10 cellular contexts compared by ENCODE assay signal in genomic region chr17:44543213-44543904, GRCh38. TPM values are rescaled to one million over a fixed set of nuclear protein-coding genes. Genes with fewer than 3 reads are reported as not detected.
DNase-seq lines count a peak whose midpoint lies in the region; ATAC-seq, FAIRE-seq and TF ChIP-seq lines count a peak whose summit lies in the region.
"Had no signal": no experiment of that assay in that cellular context is flagged by ENCODE, and none has a peak within 500 bp of the region (broad histone marks: within the 10 kb centered on the region; RNA-seq: fewer than 3 reads in every experiment).

No MANE protein-coding gene starts in this region.

- H3K27ac ChIP-seq in RWPE1 (peak overlapping the region; percentile 61; the same call in 1 of the 2 replicates), fibroblast of lung (ENCODE audit: insufficient read depth, low read length) (peak overlapping the region; percentile 79), prostate gland (no peak overlapping the region)

- H3K36me3 ChIP-seq in fibroblast of lung (ENCODE audit: control insufficient read depth, insufficient read depth, low read length): no peaks in the 10 kb centered on the region
- H3K36me3 ChIP-seq in prostate gland: no peaks in the 10 kb centered on the region
- H3K36me3 ChIP-seq: adrenal gland had no signal

- H3K4me3 ChIP-seq in fibroblast of lung (replicated peaks in 1 of 4; ENCODE audit: control extremely low read depth in 1 of 4, insufficient read depth in 1 of 4, low read depth in 3 of 4, low read length in 4 of 4) (peak overlapping the region in 1 of 4 experiments; percentile 29), prostate gland (no peak overlapping the region)
- H3K4me3 ChIP-seq: adrenal gland had no signal

- intact Hi-C loops in prostate gland (cut with DNase I): no loop called here

- FAIRE-seq in G401.6 (lab: Jason Lieb, UNC): peak; percentile 100

- TF ChIP-seq POLR2A in prostate gland (IDR thresholded peaks at IDR 0.05): no peak

- DNase-seq in RWPE1 (ENCODE audit: low spot score) (peak; percentile 91), fibroblast of lung (ENCODE audit: low read depth in 2 of 2) (peak; percentile 80 to 96), progenitor cell of endocrine pancreas (ENCODE audit: low spot score, unreplicated experiment) (no peak), CD1c-positive myeloid dendritic cell (ENCODE audit: extremely low spot score) (no peak), SKM-1 (lab: John Stamatoyannopoulos, UW; ENCODE audit: unreplicated experiment) (no peak), prostate gland (ENCODE audit: low spot score) (no peak)
- DNase-seq: adrenal gland, MM.1S had no signal

- no peaks in the 10 kb centered on the region for H3K9me3 Mint-ChIP-seq in progenitor cell of endocrine pancreas (ENCODE audit: low read depth)
- H3K9me3 Mint-ChIP-seq in stimulated activated memory B cell treated with anti-CD40 and anti-IgM and Interleukin-4, amounts not matched to agents 10 μg/mL and 1 μg/mL and 100 μg/mL, for 72 hours: no peaks in the 10 kb centered on the region

- no peaks in the 10 kb centered on the region for H3K36me3 Mint-ChIP-seq in progenitor cell of endocrine pancreas (ENCODE audit: insufficient read depth)
- no peaks in the 10 kb centered on the region for H3K36me3 Mint-ChIP-seq in stimulated activated memory B cell treated with anti-CD40 and anti-IgM and Interleukin-4, amounts not matched to agents 10 μg/mL and 1 μg/mL and 100 μg/mL, for 72 hours

- H3K9ac ChIP-seq in fibroblast of lung (ENCODE audit: insufficient read depth, low read length): no peak overlapping the region

- H2AFZ ChIP-seq in fibroblast of lung (ENCODE audit: low read length): no peak overlapping the region

- H3K4me3 Mint-ChIP-seq in progenitor cell of endocrine pancreas (ENCODE audit: low read depth): peak overlapping the region; percentile 37
- H3K4me3 Mint-ChIP-seq in stimulated activated memory B cell treated with anti-CD40 and anti-IgM and Interleukin-4, amounts not matched to agents 10 μg/mL and 1 μg/mL and 100 μg/mL, for 72 hours: no peak overlapping the region

- CTCF ChIA-PET in RWPE1 (lab: Yijun Ruan, JAX): interaction anchor here (0.6 to 1.9 kb wide), 3 partner anchors 10 to 697 kb away, joined by 3 to 12 read pairs (median 3); partner anchors contain the start of gene CD300LG

- 51% methylated on average over 5 of the region's 5 CpGs for WGBS in prostate gland

- no peaks in the 10 kb centered on the region for H4K20me1 ChIP-seq in fibroblast of lung (ENCODE audit: control insufficient read depth, extremely low read depth, insufficient read depth, low read length)

- H3K4me1 ChIP-seq in fibroblast of lung (ENCODE audit: control insufficient read depth, extremely low read depth, insufficient read depth, low read length) (peaks cover 40% of the 10 kb centered on the region), prostate gland (replicated peaks) (no peaks in the 10 kb centered on the region)
- H3K4me1 ChIP-seq: adrenal gland had no signal

- ATAC-seq in stimulated activated memory B cell treated with anti-CD40 and anti-IgM and Interleukin-4, amounts not matched to agents 10 μg/mL and 1 μg/mL and 100 μg/mL, for 72 hours: no peak

- H3K4me2 ChIP-seq in fibroblast of lung (ENCODE audit: extremely low read depth, insufficient read depth, low read length): peak overlapping the region; percentile 51

- H3K27me3 Mint-ChIP-seq in progenitor cell of endocrine pancreas: peaks cover 8% of the 10 kb centered on the region
- peaks cover 98% of the 10 kb centered on the region for H3K27me3 Mint-ChIP-seq in stimulated activated memory B cell treated with anti-CD40 and anti-IgM and Interleukin-4, amounts not matched to agents 10 μg/mL and 1 μg/mL and 100 μg/mL, for 72 hours

- peaks cover 35% of the 10 kb centered on the region for H3K4me1 Mint-ChIP-seq in progenitor cell of endocrine pancreas (ENCODE audit: low read depth)
- H3K4me1 Mint-ChIP-seq in stimulated activated memory B cell treated with anti-CD40 and anti-IgM and Interleukin-4, amounts not matched to agents 10 μg/mL and 1 μg/mL and 100 μg/mL, for 72 hours: no peaks in the 10 kb centered on the region

- peak overlapping the region; percentile 98 for H3K27ac Mint-ChIP-seq in progenitor cell of endocrine pancreas
- no peak overlapping the region for H3K27ac Mint-ChIP-seq in stimulated activated memory B cell treated with anti-CD40 and anti-IgM and Interleukin-4, amounts not matched to agents 10 μg/mL and 1 μg/mL and 100 μg/mL, for 72 hours

- no peaks in the 10 kb centered on the region for H3K79me2 ChIP-seq in fibroblast of lung (ENCODE audit: control insufficient read depth, insufficient read depth, low read length)

- POLR2A ChIA-PET in RWPE1 (lab: Yijun Ruan, JAX; ENCODE audit: low non-redundant PET): interaction anchor here (0.7 kb wide), 1 partner anchor 140 kb away, joined by 3 read pairs; no protein-coding TSS in a partner anchor

- no peaks in the 10 kb centered on the region for H3K9me3 ChIP-seq in fibroblast of lung (ENCODE audit: control insufficient read depth, insufficient read depth, low read depth, low read length)
- no peaks in the 10 kb centered on the region for H3K9me3 ChIP-seq in prostate gland
- H3K9me3 ChIP-seq: adrenal gland had no signal

- TF ChIP-seq CTCF in RWPE1 (conservative IDR thresholded peaks at IDR 0.05; ENCODE audit: low read depth): no peak
- TF ChIP-seq CTCF in fibroblast of lung (conservative IDR thresholded peaks at IDR 0.05 in 1 of 2, IDR thresholded peaks at IDR 0.05 in 1 of 2; ENCODE audit: low read depth in 1 of 2, low read length in 2 of 2): no peak
- TF ChIP-seq CTCF in progenitor cell of endocrine pancreas (IDR thresholded peaks at IDR 0.05; ENCODE audit: unreplicated experiment): no peak
- TF ChIP-seq CTCF in prostate gland (IDR thresholded peaks at IDR 0.05): no peak

- H3K27me3 ChIP-seq in fibroblast of lung (ENCODE audit: control insufficient read depth, insufficient read depth, low read length) (no peaks in the 10 kb centered on the region), prostate gland (replicated peaks; ENCODE audit: insufficient read depth) (peaks cover 5% of the 10 kb centered on the region)

RNA-seq across cellular contexts. Expression of gene FZD2, which starts 13.9 kb away (rescaled TPM):
- total RNA-seq in fibroblast of lung (14.6 and 20.3 TPM in 2 replicates), progenitor cell of endocrine pancreas (73.6 and 89.7 TPM in 2 replicates), prostate gland (10 to 100 TPM in 1 of 2 donors, 1 to 10 TPM in 1; 3.3 to 10.1 TPM)
- 14.0 and 23.2 TPM in 2 replicates for polyA plus RNA-seq in fibroblast of lung
- 24.6 and 32.2 TPM in 2 replicates for polyA plus RNA-seq in fibroblast of lung (2012)
- 23.3 and 44.3 TPM in 2 replicates for polyA minus RNA-seq in fibroblast of lung (ENCODE audit: low replicate concordance)

RNA-seq across cellular contexts. Expression of gene GPATCH8, which starts 40.2 kb away (rescaled TPM):
- total RNA-seq in fibroblast of lung (13.4 and 19.3 TPM in 2 replicates), progenitor cell of endocrine pancreas (70.9 and 76.5 TPM in 2 replicates), prostate gland (10 to 100 TPM; 25.2 to 42.8 TPM)
- 13.7 and 14.0 TPM in 2 replicates for polyA plus RNA-seq in fibroblast of lung
- 11.7 and 15.1 TPM in 2 replicates for polyA plus RNA-seq in fibroblast of lung (2012)
- 17.9 and 21.9 TPM in 2 replicates for polyA minus RNA-seq in fibroblast of lung (ENCODE audit: low replicate concordance)

Comparison
In these comparisons a context has a peak if more than half of its experiments do, and no peak if none do; other contexts are left out.
1. DNase-seq: peak in RWPE1 (single experiment) and fibroblast of lung (2 of 2); none in progenitor cell of endocrine pancreas (single experiment), CD1c-positive myeloid dendritic cell (single experiment), SKM-1 (single experiment) and prostate gland (single experiment).
2. H3K27ac ChIP-seq: peak in RWPE1 (single experiment) and fibroblast of lung (single experiment); none in prostate gland (0 of 2).